In genomic region chr12:43692064-43692463, GRCh38 we compare ENCODE assay signal across 12 cellular contexts.
A peak's percentile ranks its signal among the peaks of the same experiment; 100 is the strongest.
DNase-seq lines count a peak whose midpoint lies in the region; ATAC-seq and TF ChIP-seq lines count a peak whose summit lies in the region.
"Had no signal": no experiment of that assay in that cellular context is flagged by ENCODE, and none has a peak within 500 bp of the region (broad histone marks: within the 10 kb centered on the region; RNA-seq: fewer than 3 reads in every experiment).

No MANE protein-coding gene starts in this region.

- H3K4me2 ChIP-seq in Loucy (ENCODE audit: low read depth, low read length, poor library complexity, severe bottlenecking) (peak overlapping the region; percentile 51), mammary epithelial cell (ENCODE audit: insufficient read depth, low read depth, low read length) (no peak overlapping the region)

- H3K79me2 ChIP-seq in Loucy (ENCODE audit: insufficient read depth, low read length) (no peaks in the 10 kb centered on the region), mammary epithelial cell (ENCODE audit: insufficient read depth, low read length) (no peaks in the 10 kb centered on the region)

- intact Hi-C loops in mammary epithelial cell (cut with micrococcal nuclease): no loop called here

- in situ Hi-C loops in mammary epithelial cell (cut with MboI; ENCODE audit: low sequenced_read_pairs in 2 of 2): no loop called here

- ATAC-seq in HG02884 (IDR thresholded peaks at IDR 0.05; ENCODE audit: unreplicated experiment): no peak
- ATAC-seq: activated T-helper 17 cell treated with anti-CD3 and anti-CD28 coated beads, Interleukin-2, amount 50 U/mL, for 72 hours had no signal

- DNase-seq in Daoy (ENCODE audit: low read depth) (peak; percentile 30), mammary epithelial cell (peak; percentile 37), kidney tubule cell (ENCODE audit: low spot score) (peak; percentile 65), NCI-H1417 (lab: John Stamatoyannopoulos, UW) (no peak), NCI-H1694 treated with DMSO at 0.1 percent for 48 hours (lab: John Stamatoyannopoulos, UW) (no peak)
- DNase-seq in activated CD4-positive, alpha-beta T cell treated with anti-CD3 and anti-CD28 coated beads for 1 hour: no peak
- DNase-seq: Calu3, transverse colon had no signal

- no peak for TF ChIP-seq CTCF in Loucy (conservative IDR thresholded peaks at IDR 0.05; ENCODE audit: low read length)
- no peak for TF ChIP-seq CTCF in mammary epithelial cell (conservative IDR thresholded peaks at IDR 0.05 in 1 of 2, IDR thresholded peaks at IDR 0.05 in 1 of 2; ENCODE audit: extremely low read depth in 1 of 2, insufficient read depth in 1 of 2, low read depth in 1 of 2, low read length in 2 of 2)

- dilution Hi-C loops in mammary epithelial cell (cut with HindIII; ENCODE audit: low sequenced_read_pairs): no loop called here

- WGBS in mammary epithelial cell (ENCODE audit: low coverage, missing lambda C conversion rate): 25% methylated on average over 1 of the region's 1 CpG

- H3K27ac ChIP-seq in mammary epithelial cell (ENCODE audit: insufficient read depth, low read depth, low read length): no peak overlapping the region
- H3K27ac ChIP-seq: right atrium auricular region, transverse colon had no signal

- H3K4me1 ChIP-seq in Loucy (ENCODE audit: insufficient read depth, low read length, poor library complexity, severe bottlenecking) (peaks cover 26% of the 10 kb centered on the region), mammary epithelial cell (ENCODE audit: insufficient read depth, low read length) (peaks cover 3% of the 10 kb centered on the region)
- H3K4me1 ChIP-seq: right atrium auricular region, transverse colon had no signal

- H3K36me3 ChIP-seq in Loucy (ENCODE audit: insufficient read depth, low read length) (no peaks in the 10 kb centered on the region), mammary epithelial cell (ENCODE audit: insufficient read depth, low read length) (no peaks in the 10 kb centered on the region)
- H3K36me3 ChIP-seq: right atrium auricular region, transverse colon had no signal

- no TSS peak for BruUV-seq in mammary epithelial cell (replicated peaks; lab: Mats Ljungman, UMichigan)

- H3K27me3 ChIP-seq in Loucy (ENCODE audit: insufficient read depth, low read length, poor library complexity, severe bottlenecking) (no peaks in the 10 kb centered on the region), mammary epithelial cell (ENCODE audit: insufficient read depth, low read length) (no peaks in the 10 kb centered on the region)
- H3K27me3 ChIP-seq: right atrium auricular region, transverse colon had no signal

- no peak overlapping the region for H3K9ac ChIP-seq in Loucy (ENCODE audit: low read depth, low read length, poor library complexity, severe bottlenecking)
- no peak overlapping the region for H3K9ac ChIP-seq in mammary epithelial cell (ENCODE audit: insufficient read depth, low read length)

- H3K9me3 ChIP-seq in Loucy (ENCODE audit: insufficient read depth, low read depth, low read length): no peaks in the 10 kb centered on the region
- H3K9me3 ChIP-seq in mammary epithelial cell (replicated peaks; ENCODE audit: insufficient read depth, low read length): no peaks in the 10 kb centered on the region
- H3K9me3 ChIP-seq: transverse colon had no signal

- H4K20me1 ChIP-seq in Loucy (ENCODE audit: insufficient read depth, low read length, poor library complexity, severe bottlenecking) (no peaks in the 10 kb centered on the region), mammary epithelial cell (ENCODE audit: insufficient read depth, low read length) (no peaks in the 10 kb centered on the region)

- H3K9me2 ChIP-seq in Loucy (replicated peaks; ENCODE audit: low read depth, low read length): no peaks in the 10 kb centered on the region

- CTCF ChIA-PET in mammary epithelial cell (lab: Charles Lee; ENCODE audit: low non-redundant PET): no interaction called here

- H3K4me3 ChIP-seq in Loucy (ENCODE audit: low read length, poor library complexity, severe bottlenecking): peak overlapping the region; percentile 12
- no peak overlapping the region for H3K4me3 ChIP-seq in mammary epithelial cell (replicated peaks in 1 of 3; ENCODE audit: insufficient read depth in 1 of 3, low read depth in 2 of 3, low read length in 3 of 3)
- H3K4me3 ChIP-seq: right atrium auricular region, transverse colon had no signal

- H2AFZ ChIP-seq in Loucy (ENCODE audit: low read length) (peak overlapping the region; percentile 58; the same call in 1 of the 2 replicates), mammary epithelial cell (ENCODE audit: low read depth, low read length) (no peak overlapping the region)

- no peaks in the 10 kb centered on the region; the same call in 1 of the 2 replicates for H3F3A ChIP-seq in Loucy (ENCODE audit: low read depth)

Comparison
In these comparisons a context has a peak if more than half of its experiments do, and no peak if none do; other contexts are left out.
1. DNase-seq: peak in Daoy (single experiment), mammary epithelial cell (single experiment) and kidney tubule cell (single experiment); none in activated CD4-positive, alpha-beta T cell treated with anti-CD3 and anti-CD28 coated beads for 1 hour (single experiment), NCI-H1417 (0 of 3) and NCI-H1694 treated with DMSO at 0.1 percent for 48 hours (single experiment).